In the genomic region with DNA sequence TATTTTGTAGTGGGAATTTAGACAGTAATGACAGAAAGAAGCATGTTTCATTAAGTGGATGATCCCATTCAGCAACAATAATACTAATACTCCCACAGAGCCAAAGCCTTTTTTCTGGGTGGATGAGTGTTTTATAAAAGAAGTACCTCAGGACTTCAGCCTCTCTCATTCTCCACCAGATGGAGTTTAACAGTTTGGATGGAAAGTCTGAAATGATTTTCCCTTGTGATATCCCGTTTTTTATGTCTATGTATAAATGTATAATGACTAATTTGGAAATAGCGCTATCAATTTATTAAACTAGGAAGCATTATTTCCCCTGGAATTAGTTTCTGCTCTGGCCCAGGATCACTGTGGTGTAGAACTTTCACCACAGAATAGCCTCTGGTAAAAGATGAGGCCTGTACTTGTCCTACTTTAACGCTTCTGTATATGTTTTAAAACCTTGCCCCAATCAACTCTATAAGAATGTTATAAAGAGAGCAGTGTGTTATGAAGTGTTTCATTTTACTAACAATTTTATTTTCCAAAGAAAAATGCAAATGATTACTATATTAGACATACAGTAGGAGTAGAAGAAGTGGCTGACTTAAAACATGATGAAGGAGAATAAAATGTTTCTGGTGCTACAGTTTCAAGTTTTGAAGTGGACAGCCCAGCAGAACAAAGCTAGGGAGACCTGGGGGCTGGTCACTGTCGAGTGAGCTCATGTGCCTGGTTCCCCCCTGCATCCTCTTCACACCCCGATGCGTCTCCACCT, we compare ENCODE assay signal across 13 cellular contexts.
DNase-seq lines count a peak whose midpoint lies in the region; ATAC-seq and TF ChIP-seq lines count a peak whose summit lies in the region.
"Had no signal": no experiment of that assay in that cellular context is flagged by ENCODE, and none has a peak within 500 bp of the region (broad histone marks: within the 10 kb centered on the region; RNA-seq: fewer than 3 reads in every experiment).

No MANE protein-coding gene starts in this region.

- H3K9me2 ChIP-seq in GM23248 (ENCODE audit: insufficient read depth), result no peaks in the 10 kb centered on the region
- H3K9me2 ChIP-seq in MM.1S (replicated peaks; ENCODE audit: insufficient read depth, low read length), result no peaks in the 10 kb centered on the region

- no peaks in the 10 kb centered on the region for H3K79me2 ChIP-seq in GM23248 (ENCODE audit: insufficient read depth)
- H3K79me2 ChIP-seq in MM.1S (ENCODE audit: low read length), result no peaks in the 10 kb centered on the region

- no peak for TF ChIP-seq CTCF in RWPE2 (IDR thresholded peaks at IDR 0.05; ENCODE audit: poor library complexity, severe bottlenecking)
- TF ChIP-seq CTCF in epithelial cell of proximal tubule (conservative IDR thresholded peaks at IDR 0.05; ENCODE audit: low read depth, low read length), result peak; percentile 45
- TF ChIP-seq CTCF in upper lobe of right lung (IDR thresholded peaks at IDR 0.05), result no peak
- TF ChIP-seq CTCF in MM.1S (IDR thresholded peaks at IDR 0.05; ENCODE audit: low read length), result no peak

- H3K9ac ChIP-seq in GM23248, result peak overlapping the region; percentile 29; the same call in 1 of the 2 replicates
- H3K9ac ChIP-seq in skeletal muscle satellite cell (ENCODE audit: low read depth, low read length), result peak overlapping the region; percentile 26
- no peak overlapping the region for H3K9ac ChIP-seq in MM.1S (ENCODE audit: low read length)

- ATAC-seq in RWPE2 (ENCODE audit: low read depth), result no peak
- no peak for ATAC-seq in upper lobe of right lung
- ATAC-seq: pancreas had no signal

- H3K4me2 ChIP-seq in GM23248 (ENCODE audit: unreplicated experiment) (peak overlapping the region; percentile 49), skeletal muscle satellite cell (ENCODE audit: low read length) (peak overlapping the region; percentile 58), MM.1S (ENCODE audit: low read depth, low read length) (no peak overlapping the region)

- H4K20me1 ChIP-seq in GM23248 (ENCODE audit: insufficient read depth) (no peaks in the 10 kb centered on the region), MM.1S (ENCODE audit: insufficient read depth, low read length) (no peaks in the 10 kb centered on the region)

- H3F3A ChIP-seq in GM23248 (ENCODE audit: insufficient read depth) (peaks cover 30% of the 10 kb centered on the region), MM.1S (ENCODE audit: insufficient read depth, low read length) (no peaks in the 10 kb centered on the region)

- intact Hi-C loops in upper lobe of right lung (cut with DNase I), result no loop called here

- H3K27ac ChIP-seq in GM23248 (peak overlapping the region; percentile 54), RWPE2 (ENCODE audit: poor library complexity, severe bottlenecking) (peak overlapping the region; percentile 18), upper lobe of right lung (no peak overlapping the region), MM.1S (ENCODE audit: low read length) (no peak overlapping the region)
- H3K27ac ChIP-seq: pancreas had no signal

- no peaks in the 10 kb centered on the region for H3K27me3 ChIP-seq in GM23248 (replicated peaks; ENCODE audit: insufficient read depth)
- H3K27me3 ChIP-seq in RWPE2 (ENCODE audit: insufficient read depth, poor library complexity, severe bottlenecking), result no peaks in the 10 kb centered on the region
- H3K27me3 ChIP-seq in skeletal muscle satellite cell (ENCODE audit: control insufficient read depth, insufficient read depth, low read length), result no peaks in the 10 kb centered on the region
- H3K27me3 ChIP-seq in upper lobe of right lung, result no peaks in the 10 kb centered on the region
- H3K27me3 ChIP-seq in MM.1S (replicated peaks; ENCODE audit: insufficient read depth, low read length), result no peaks in the 10 kb centered on the region
- H3K27me3 ChIP-seq: pancreas had no signal

- H2AFZ ChIP-seq in GM23248 (peak overlapping the region; percentile 40), MM.1S (ENCODE audit: low read length) (no peak overlapping the region)

- WGBS in GM23248 (ENCODE audit: low coverage in 1 of 2, low lambda C conversion rate in 2 of 2, missing lambda C conversion rate in 2 of 2), 2 experiments, result 86 to 92% methylated on average over 6 of the region's 6 CpGs

- H3K4me3 ChIP-seq in GM23248 (no peak overlapping the region), RWPE2 (ENCODE audit: severe bottlenecking) (no peak overlapping the region), epithelial cell of proximal tubule (ENCODE audit: low read depth, low read length) (no peak overlapping the region), skeletal muscle satellite cell (ENCODE audit: low read length) (no peak overlapping the region), upper lobe of right lung (no peak overlapping the region), MM.1S (ENCODE audit: low read length) (no peak overlapping the region)
- H3K4me3 ChIP-seq: pancreas had no signal

- DNase-seq in GM23248, result peak; percentile 38
- no peak for DNase-seq in RWPE2 (ENCODE audit: low spot score)
- DNase-seq in epithelial cell of proximal tubule (ENCODE audit: low read depth), result no peak
- DNase-seq in upper lobe of right lung, result no peak
- DNase-seq in cerebellar cortex (ENCODE audit: low spot score), result no peak
- no peak for DNase-seq in MM.1S
- DNase-seq: DMS53; Karpas-422; NCI-H2227 treated with DMSO at 0.1 percent for 48 hours; pancreas; stimulated activated CD4-positive, alpha-beta T cell treated with anti-CD3 and anti-CD28 coated beads, Interleukin-1b, Interleukin-23, amount 100 ng/mL, for 48 hours; stimulated activated naive CD4-positive, alpha-beta T cell treated with Interleukin-2 at 50 U/mL for 16 hours had no signal

- H3K36me3 ChIP-seq in GM23248 (ENCODE audit: low read depth), result no peaks in the 10 kb centered on the region
- peaks cover 11% of the 10 kb centered on the region; the same call in 1 of the 2 replicates for H3K36me3 ChIP-seq in RWPE2 (ENCODE audit: low read depth)
- no peaks in the 10 kb centered on the region for H3K36me3 ChIP-seq in skeletal muscle satellite cell (ENCODE audit: insufficient read depth, low read length)
- no peaks in the 10 kb centered on the region for H3K36me3 ChIP-seq in upper lobe of right lung
- no peaks in the 10 kb centered on the region for H3K36me3 ChIP-seq in MM.1S (replicated peaks; ENCODE audit: insufficient read depth, low read length)
- H3K36me3 ChIP-seq: pancreas had no signal

- no peaks in the 10 kb centered on the region for H3K9me3 ChIP-seq in GM23248 (ENCODE audit: low read depth)
- no peaks in the 10 kb centered on the region for H3K9me3 ChIP-seq in RWPE2 (ENCODE audit: severe bottlenecking)
- no peaks in the 10 kb centered on the region for H3K9me3 ChIP-seq in skeletal muscle satellite cell (replicated peaks; ENCODE audit: low read length)
- no peaks in the 10 kb centered on the region for H3K9me3 ChIP-seq in upper lobe of right lung
- no peaks in the 10 kb centered on the region for H3K9me3 ChIP-seq in MM.1S (replicated peaks; ENCODE audit: insufficient read depth, low read length)
- H3K9me3 ChIP-seq: pancreas had no signal

- H3K4me1 ChIP-seq in GM23248 (ENCODE audit: insufficient read depth), result peaks cover 21% of the 10 kb centered on the region
- H3K4me1 ChIP-seq in RWPE2 (ENCODE audit: insufficient read depth, poor library complexity, severe bottlenecking), result peaks cover 7% of the 10 kb centered on the region
- H3K4me1 ChIP-seq in skeletal muscle satellite cell (ENCODE audit: control insufficient read depth, insufficient read depth, low read length), result peaks cover 19% of the 10 kb centered on the region
- H3K4me1 ChIP-seq in upper lobe of right lung, result no peaks in the 10 kb centered on the region
- H3K4me1 ChIP-seq in MM.1S (ENCODE audit: low read length), result no peaks in the 10 kb centered on the region

- in situ Hi-C loops in GM23248 (cut with MboI), result no loop called here

Comparison
In these comparisons a context has a peak if more than half of its experiments do, and no peak if none do; other contexts are left out.
1. H3K27ac ChIP-seq: peak in GM23248 (single experiment) and RWPE2 (single experiment); none in upper lobe of right lung (single experiment) and MM.1S (single experiment).